15 cellular contexts compared by ENCODE assay signal in the genomic region with DNA sequence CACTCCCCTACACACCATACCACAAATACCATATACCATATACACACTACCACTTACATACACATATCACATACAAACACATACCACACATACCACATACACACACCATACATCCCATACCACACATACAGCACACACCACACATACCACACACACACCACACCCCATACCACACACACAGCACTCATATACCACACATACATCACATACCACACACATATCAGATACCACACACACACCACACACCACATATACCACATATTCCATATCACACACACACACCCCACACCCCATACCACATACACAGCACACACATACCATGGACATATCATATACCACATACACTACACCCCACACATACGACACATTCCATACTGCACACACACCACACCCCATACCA.
"Had no signal": no experiment of that assay in that cellular context is flagged by ENCODE, and none has a peak within 500 bp of the region (broad histone marks: within the 10 kb centered on the region; RNA-seq: fewer than 3 reads in every experiment).

No MANE protein-coding gene starts in this region.

- DNase-seq: activated CD4-positive, alpha-beta T cell treated with anti-CD3 and anti-CD28 coated beads for 48 hours; activated T-cell treated with anti-CD3 and anti-CD28 coated beads, Interleukin-2, amount 50 U/mL, for 4 hours; erythroblast; kidney; left ventricle myocardium superior; pancreas; stimulated activated CD4-positive, alpha-beta T cell treated with anti-CD3 and anti-CD28 coated beads, Interleukin-1b, Interleukin-23, amount 100 ng/mL, for 48 hours had no signal

- H3K27me3 Mint-ChIP-seq: activated naive CD4-positive, alpha-beta T cell treated with anti-CD3 and anti-CD28 coated beads, Interleukin-2, amount 50 U/mL, for 24 hours; central memory CD8-positive, alpha-beta T cell had no signal

- H3K27ac Mint-ChIP-seq: activated naive CD4-positive, alpha-beta T cell treated with anti-CD3 and anti-CD28 coated beads, Interleukin-2, amount 50 U/mL, for 24 hours; T-helper 2 cell treated with Interferon-gamma antibody and Interleukin-4, amounts not matched to agents 5 μg/mL and 100 μg/mL, for 36 hours; WTC11 had no signal

- H3K9me3 Mint-ChIP-seq: activated naive CD4-positive, alpha-beta T cell treated with anti-CD3 and anti-CD28 coated beads, Interleukin-2, amount 50 U/mL, for 24 hours; activated T-cell treated with anti-CD3 and anti-CD28 coated beads, Interleukin-2, amount 50 U/mL, for 4 hours; central memory CD8-positive, alpha-beta T cell; T-helper 2 cell treated with Interferon-gamma antibody and Interleukin-4, amounts not matched to agents 5 μg/mL and 100 μg/mL, for 36 hours; WTC11 had no signal

- ATAC-seq: activated T-cell treated with anti-CD3 and anti-CD28 coated beads, Interleukin-2, amount 50 U/mL, for 4 hours; left ventricle myocardium superior; pancreas; upper lobe of right lung; WTC11 had no signal

- H3K4me1 Mint-ChIP-seq: activated naive CD4-positive, alpha-beta T cell treated with anti-CD3 and anti-CD28 coated beads, Interleukin-2, amount 50 U/mL, for 24 hours; central memory CD8-positive, alpha-beta T cell; WTC11 had no signal

- H3K36me3 Mint-ChIP-seq: activated naive CD4-positive, alpha-beta T cell treated with anti-CD3 and anti-CD28 coated beads, Interleukin-2, amount 50 U/mL, for 24 hours; WTC11 had no signal

- H3K27ac ChIP-seq: ascending aorta, coronary artery, pancreas, testis, upper lobe of right lung had no signal

- H3K4me3 ChIP-seq: ascending aorta, coronary artery, pancreas, testis, upper lobe of right lung had no signal

- H3K4me3 Mint-ChIP-seq: activated naive CD4-positive, alpha-beta T cell treated with anti-CD3 and anti-CD28 coated beads, Interleukin-2, amount 50 U/mL, for 24 hours; activated T-cell treated with anti-CD3 and anti-CD28 coated beads, Interleukin-2, amount 50 U/mL, for 4 hours; central memory CD8-positive, alpha-beta T cell; T-helper 2 cell treated with Interferon-gamma antibody and Interleukin-4, amounts not matched to agents 5 μg/mL and 100 μg/mL, for 36 hours; WTC11 had no signal

- H3K9me3 ChIP-seq: ascending aorta, pancreas, testis, upper lobe of right lung had no signal

- H3K27me3 ChIP-seq: ascending aorta, pancreas, testis, upper lobe of right lung had no signal

- H3K4me1 ChIP-seq: ascending aorta, pancreas had no signal

- H3K36me3 ChIP-seq: ascending aorta, pancreas, upper lobe of right lung had no signal
